8 cellular contexts compared by ENCODE assay signal in genomic region chr11:65651589-65652510, GRCh38. TPM values are rescaled to one million over a fixed set of nuclear protein-coding genes. Genes with fewer than 3 reads are reported as not detected.
DNase-seq lines count a peak whose midpoint lies in the region; ATAC-seq and TF ChIP-seq lines count a peak whose summit lies in the region.

No MANE protein-coding gene starts in this region.

- H3K9me3 ChIP-seq in HUES64 (ENCODE audit: insufficient read depth, low read depth, low read length) = no peaks in the 10 kb centered on the region
- no peaks in the 10 kb centered on the region for H3K9me3 ChIP-seq in ascending aorta
- no peaks in the 10 kb centered on the region for H3K9me3 ChIP-seq in iPS-20b (ENCODE audit: insufficient read depth, low read depth, low read length)

- no peak for TF ChIP-seq CTCF in ascending aorta (IDR thresholded peaks at IDR 0.05)

- H3K4me3 Mint-ChIP-seq in stimulated activated effector memory CD8-positive, alpha-beta T cell treated with anti-CD3 and anti-CD28 coated beads, Interleukin-12 subunit alpha, Interleukin-12 subunit beta, amount 100 ng/mL, for 72 hours = peak overlapping the region; percentile 74

- H3K9ac ChIP-seq in HUES64 (ENCODE audit: low read depth, low read length) (peak overlapping the region; percentile 50; the same call in 1 of the 2 replicates), iPS-20b (ENCODE audit: low read depth, low read length) (peak overlapping the region; percentile 86; the same call in 1 of the 2 replicates)

- H3K27ac ChIP-seq in HUES64 (ENCODE audit: low read depth, low read length) = peak overlapping the region; percentile 99; the same call in 1 of the 2 replicates
- peak overlapping the region; percentile 89 to 93 for H3K27ac ChIP-seq in ascending aorta
- no peak overlapping the region for H3K27ac ChIP-seq in iPS-20b (ENCODE audit: low read length)

- H3K4me1 Mint-ChIP-seq in stimulated activated effector memory CD8-positive, alpha-beta T cell treated with anti-CD3 and anti-CD28 coated beads, Interleukin-12 subunit alpha, Interleukin-12 subunit beta, amount 100 ng/mL, for 72 hours = peaks cover 60% of the 10 kb centered on the region

- DNase-seq in Daoy (ENCODE audit: low read depth) = peak; percentile 36
- peak in 1 of 2 donors; percentile 71 for DNase-seq in ascending aorta (ENCODE audit: low spot score in 2 of 2)
- DNase-seq in stimulated activated effector memory CD8-positive, alpha-beta T cell treated with anti-CD3 and anti-CD28 coated beads, Interleukin-12 subunit alpha, Interleukin-12 subunit beta, amount 100 ng/mL, for 72 hours (ENCODE audit: low spot score in 2 of 2) = peak in 1 of 2 donors; percentile 30
- DNase-seq in hippocampal formation (lab: John Stamatoyannopoulos, UW) = no peak
- DNase-seq in KG1 (lab: John Stamatoyannopoulos, UW) = no peak

- H3K27me3 ChIP-seq in HUES64 (ENCODE audit: insufficient read depth, low read length) (no peaks in the 10 kb centered on the region; the same call in 1 of the 2 replicates), ascending aorta (no peaks in the 10 kb centered on the region), iPS-20b (ENCODE audit: insufficient read depth, low read length) (peaks cover 3% of the 10 kb centered on the region; the same call in 1 of the 2 replicates)

- no peaks in the 10 kb centered on the region for H3K9me3 Mint-ChIP-seq in stimulated activated effector memory CD8-positive, alpha-beta T cell treated with anti-CD3 and anti-CD28 coated beads, Interleukin-12 subunit alpha, Interleukin-12 subunit beta, amount 100 ng/mL, for 72 hours

- 44% methylated on average over 28 of the region's 28 CpGs for WGBS in HUES64

- H3K4me1 ChIP-seq in HUES64 (ENCODE audit: insufficient read depth, low read length) (peaks cover 12% of the 10 kb centered on the region; the same call in 1 of the 2 replicates), ascending aorta (peaks cover 12 to 17% of the 10 kb centered on the region in 2 donors), iPS-20b (ENCODE audit: insufficient read depth, low read length) (peaks cover 12% of the 10 kb centered on the region; the same call in 1 of the 2 replicates)

- ATAC-seq in stimulated activated effector memory CD8-positive, alpha-beta T cell treated with anti-CD3 and anti-CD28 coated beads, Interleukin-12 subunit alpha, Interleukin-12 subunit beta, amount 100 ng/mL, for 72 hours = peak; percentile 22
- no peak for ATAC-seq in HG02973 (IDR thresholded peaks at IDR 0.05; ENCODE audit: unreplicated experiment)

- intact Hi-C loops in ascending aorta (cut with DNase I) = loop anchor here (1.0 to 5.0 kb wide), 4 partner anchors 14 to 110 kb away; partner anchors contain the start of genes FAM89B, PCNX3, SIPA1 and ZNRD2

- H3K36me3 ChIP-seq in HUES64 (ENCODE audit: insufficient read depth, low read length) (peaks cover 34% of the 10 kb centered on the region), ascending aorta (peaks cover 41 to 51% of the 10 kb centered on the region in 2 donors), iPS-20b (ENCODE audit: insufficient read depth, low read depth, low read length) (peaks cover 35% of the 10 kb centered on the region)

- peaks cover 95% of the 10 kb centered on the region for H3K36me3 Mint-ChIP-seq in stimulated activated effector memory CD8-positive, alpha-beta T cell treated with anti-CD3 and anti-CD28 coated beads, Interleukin-12 subunit alpha, Interleukin-12 subunit beta, amount 100 ng/mL, for 72 hours

- H3K4me3 ChIP-seq in HUES64 (ENCODE audit: low read length) (peak overlapping the region; percentile 68), ascending aorta (peak overlapping the region; percentile 51 to 62), iPS-20b (ENCODE audit: low read length) (peak overlapping the region; percentile 72)

- H3K27ac Mint-ChIP-seq in stimulated activated effector memory CD8-positive, alpha-beta T cell treated with anti-CD3 and anti-CD28 coated beads, Interleukin-12 subunit alpha, Interleukin-12 subunit beta, amount 100 ng/mL, for 72 hours = peak overlapping the region; percentile 92

RNA-seq across cellular contexts. Expression of gene RELA, which starts 10.9 kb away (rescaled TPM):
- 14.9 and 19.7 TPM in 2 replicates for total RNA-seq in Daoy (2014; rRNA removed; shearing (Covaris generic))
- 21.3 TPM for polyA plus RNA-seq in HUES64 (2013, experiment 1 of 2)
- 27.1 TPM for polyA plus RNA-seq in HUES64 (2013, experiment 2 of 2)
- 115 TPM for total RNA-seq in ascending aorta

RNA-seq across cellular contexts. Expression of gene SIPA1, which starts 13.9 kb away (rescaled TPM):
- 11.1 and 12.6 TPM in 2 replicates for total RNA-seq in Daoy (2014; rRNA removed; shearing (Covaris generic))
- polyA plus RNA-seq in HUES64 (2013, experiment 1 of 2) = 15.8 TPM
- polyA plus RNA-seq in HUES64 (2013, experiment 2 of 2) = 21.8 TPM
- 145 TPM for total RNA-seq in ascending aorta

RNA-seq across cellular contexts. Expression of gene PCNX3, which starts 36.3 kb away (rescaled TPM):
- 15.1 and 16.2 TPM in 2 replicates for total RNA-seq in Daoy (2014; rRNA removed; shearing (Covaris generic))
- 21.2 TPM for polyA plus RNA-seq in HUES64 (2013, experiment 1 of 2)
- polyA plus RNA-seq in HUES64 (2013, experiment 2 of 2) = 20.7 TPM
- 181 TPM for total RNA-seq in ascending aorta

RNA-seq across cellular contexts. Expression of gene MAP3K11, which starts 37.8 kb away (rescaled TPM):
- 16.6 and 22.4 TPM in 2 replicates for total RNA-seq in Daoy (2014; rRNA removed; shearing (Covaris generic))
- 27.1 TPM for polyA plus RNA-seq in HUES64 (2013, experiment 1 of 2)
- 31.1 TPM for polyA plus RNA-seq in HUES64 (2013, experiment 2 of 2)
- total RNA-seq in ascending aorta = 121 TPM

RNA-seq across cellular contexts. Expression of gene KCNK7, which starts 56.2 kb away (rescaled TPM):
- total RNA-seq in Daoy (2014; rRNA removed; shearing (Covaris generic)) = not detected in 2 replicates
- 0.60 TPM for polyA plus RNA-seq in HUES64 (2013, experiment 1 of 2)
- 0.32 TPM for polyA plus RNA-seq in HUES64 (2013, experiment 2 of 2)
- total RNA-seq in ascending aorta = not detected

Comparison
In these comparisons a context has a peak if more than half of its experiments do, and no peak if none do; other contexts are left out.
1. RNA of gene SIPA1, which starts 13.9 kb away (total RNA-seq): 145 TPM in ascending aorta (single experiment); 11.1 to 12.6 TPM in Daoy; every median in the first group is over 10 times any median in the second.
2. RNA of gene PCNX3, which starts 36.3 kb away (total RNA-seq): 181 TPM in ascending aorta (single experiment); 15.1 to 16.2 TPM in Daoy; every median in the first group is over 10 times any median in the second.
3. Peak in every context shown above with its lines, with median percentiles within 50 percentile points of each other: H3K4me3 ChIP-seq.